27 cellular contexts compared by ENCODE assay signal in genomic region chr13:109741966-109742365, GRCh38.
"Had no signal": no experiment of that assay in that cellular context is flagged by ENCODE, and none has a peak within 500 bp of the region (broad histone marks: within the 10 kb centered on the region; RNA-seq: fewer than 3 reads in every experiment).

No MANE protein-coding gene starts in this region.

- H3K9ac ChIP-seq: parathyroid adenoma had no signal

- ATAC-seq: esophagus mucosa; foreskin keratinocyte; gastroesophageal sphincter; heart right ventricle; left cardiac atrium; left lung; naive thymus-derived CD4-positive, alpha-beta T cell; stimulated activated naive CD8-positive, alpha-beta T cell treated with anti-CD3 and anti-CD28 coated beads, Interleukin-15, amount 100 ng/mL, for 72 hours had no signal

- FAIRE-seq: colon, islet of Langerhans, small intestine had no signal

- H3K4me3 ChIP-seq: gastroesophageal sphincter, heart right ventricle, left lung, right lobe of liver, thyroid gland had no signal

- DNase-seq: effector CD8-positive, alpha-beta T cell; endodermal cell; foreskin keratinocyte; heart right ventricle; hippocampal formation; left cardiac atrium; left lung; mesendoderm; midbrain; naive thymus-derived CD4-positive, alpha-beta T cell; occipital lobe; small intestine; stimulated activated CD4-positive, alpha-beta T cell treated with anti-CD3 and anti-CD28 coated beads, Interleukin-15, amount 100 ng/mL, for 24 hours; stimulated activated CD4-positive, alpha-beta T cell treated with anti-CD3 and anti-CD28 coated beads, Interleukin-2, amount 100 ng/mL, for 48 hours; stimulated activated naive CD4-positive, alpha-beta T cell; stimulated activated naive CD8-positive, alpha-beta T cell treated with anti-CD3 and anti-CD28 coated beads, Interleukin-15, amount 100 ng/mL, for 72 hours; thyroid gland had no signal

- H3K36me3 ChIP-seq: gastroesophageal sphincter, heart right ventricle, left lung, right lobe of liver, thyroid gland had no signal

- H3K9me3 Mint-ChIP-seq: dendritic cell treated with granulocyte-macrophage colony-stimulating factor and Interleukin-4, amounts not matched to agents 40 ng/mL and 50 ng/mL, for 4 days; endodermal cell; nephron; stimulated activated naive CD8-positive, alpha-beta T cell treated with anti-CD3 and anti-CD28 coated beads, Interleukin-15, amount 100 ng/mL, for 72 hours had no signal

- H2AFZ ChIP-seq: parathyroid adenoma had no signal

- H3K9me3 ChIP-seq: gastroesophageal sphincter, heart right ventricle, left lung, right lobe of liver, thyroid gland had no signal

- H3K27ac Mint-ChIP-seq: dendritic cell treated with granulocyte-macrophage colony-stimulating factor and Interleukin-4, amounts not matched to agents 40 ng/mL and 50 ng/mL, for 4 days; endodermal cell; nephron; progenitor cell of endocrine pancreas had no signal

- H3K79me2 ChIP-seq: parathyroid adenoma had no signal

- H3K27me3 ChIP-seq: foreskin keratinocyte, gastroesophageal sphincter, right lobe of liver, thyroid gland had no signal

- H3K4me1 ChIP-seq: parathyroid adenoma had no signal

- H3K4me3 Mint-ChIP-seq: dendritic cell treated with granulocyte-macrophage colony-stimulating factor and Interleukin-4, amounts not matched to agents 40 ng/mL and 50 ng/mL, for 4 days; endodermal cell; naive thymus-derived CD4-positive, alpha-beta T cell; nephron; stimulated activated naive CD8-positive, alpha-beta T cell treated with anti-CD3 and anti-CD28 coated beads, Interleukin-15, amount 100 ng/mL, for 72 hours had no signal

- H3K27ac ChIP-seq: epithelial cell of prostate, foreskin keratinocyte, gastroesophageal sphincter, heart right ventricle, left lung, parathyroid adenoma, right lobe of liver, thyroid gland had no signal
